ENCODE assay signal across 12 cellular contexts in the genomic region with DNA sequence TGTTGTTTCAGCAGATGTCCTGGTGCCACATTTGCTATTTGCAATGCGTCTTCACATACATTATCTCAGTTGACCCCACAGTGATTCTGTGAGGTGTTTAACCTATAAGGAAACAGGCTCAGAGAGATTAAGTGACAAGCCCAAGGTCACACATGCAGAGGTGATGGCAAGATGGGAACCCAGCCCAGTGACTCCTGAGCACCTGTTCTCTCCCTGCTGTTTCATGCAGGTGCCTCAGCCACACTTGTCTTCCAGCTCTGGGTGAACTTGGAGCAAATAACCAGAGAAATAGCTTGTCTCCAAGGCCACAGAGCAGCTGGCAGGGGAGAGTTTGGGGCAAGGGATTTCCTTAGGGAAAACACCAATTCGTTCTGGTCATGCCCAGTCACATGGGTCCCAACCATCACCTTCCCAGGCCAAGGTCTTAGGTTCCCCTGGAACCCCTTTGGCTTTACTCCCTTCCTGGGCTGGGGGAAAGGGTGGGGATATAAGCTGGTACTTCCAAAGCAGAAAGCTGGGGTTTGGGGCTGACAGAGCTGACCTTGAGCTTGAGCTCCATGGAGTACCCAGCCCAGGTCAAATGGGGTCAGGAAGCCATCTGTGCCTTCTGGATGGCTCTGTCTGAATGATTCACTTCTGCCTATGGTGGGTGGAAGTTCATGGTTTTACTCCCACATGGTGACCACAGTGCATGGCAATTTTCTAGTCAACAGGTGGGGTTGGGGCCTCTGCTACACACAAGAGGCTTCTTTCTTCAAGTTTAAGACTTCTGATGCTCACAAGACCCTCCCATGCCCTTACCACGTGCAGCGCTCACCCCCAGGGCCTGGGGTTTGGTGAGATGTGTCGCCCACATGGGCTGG. TPM values are rescaled to one million over a fixed set of nuclear protein-coding genes. Genes with fewer than 3 reads are reported as not detected.
A peak's percentile ranks its signal among the peaks of the same experiment; 100 is the strongest.
DNase-seq lines count a peak whose midpoint lies in the region; ATAC-seq and TF ChIP-seq lines count a peak whose summit lies in the region.
"Had no signal": no experiment of that assay in that cellular context is flagged by ENCODE, and none has a peak within 500 bp of the region (broad histone marks: within the 10 kb centered on the region; RNA-seq: fewer than 3 reads in every experiment).

No MANE protein-coding gene starts in this region.

- intact Hi-C loops in activated CD4-positive, alpha-beta T cell treated with anti-CD3 and anti-CD28 coated beads, Interleukin-2, amount 10 ng/mL, durations not matched to agents 24 days and 14 days (cut with micrococcal nuclease) = loop anchor here (1.0 to 2.0 kb wide), 3 partner anchors 15 to 122 kb away; no protein-coding TSS in a partner anchor

- H3K27ac Mint-ChIP-seq in activated CD4-positive, alpha-beta T cell treated with anti-CD3 and anti-CD28 coated beads, Interleukin-2, amount 10 ng/mL, durations not matched to agents 24 days and 14 days = peak overlapping the region; percentile 92

- ATAC-seq in HG02763 (IDR thresholded peaks at IDR 0.05; ENCODE audit: unreplicated experiment) (peak; percentile 55), GM21447 (IDR thresholded peaks at IDR 0.05; ENCODE audit: unreplicated experiment) (no peak)

- CTCF ChIA-PET in HEK293T (lab: Yijun Ruan, JAX) = no interaction called here

- H3K4me3 ChIP-seq in skeletal muscle satellite cell (ENCODE audit: low read length) = no peak overlapping the region
- H3K4me3 ChIP-seq: thoracic aorta had no signal

- POLR2A ChIA-PET in HEK293T (lab: Yijun Ruan, JAX) = no interaction called here

- H3K9me3 ChIP-seq in skeletal muscle satellite cell (replicated peaks; ENCODE audit: low read length) = no peaks in the 10 kb centered on the region
- H3K9me3 ChIP-seq: thoracic aorta had no signal

- H3K4me2 ChIP-seq in skeletal muscle satellite cell (ENCODE audit: low read length) = peak overlapping the region; percentile 23

- peak overlapping the region; percentile 53 for H3K4me3 Mint-ChIP-seq in activated CD4-positive, alpha-beta T cell treated with anti-CD3 and anti-CD28 coated beads, Interleukin-2, amount 10 ng/mL, durations not matched to agents 24 days and 14 days
- H3K4me3 Mint-ChIP-seq: neural crest cell had no signal

- no peaks in the 10 kb centered on the region for H3K36me3 ChIP-seq in skeletal muscle satellite cell (ENCODE audit: insufficient read depth, low read length)
- H3K36me3 ChIP-seq: thoracic aorta had no signal

- H3K27me3 ChIP-seq in skeletal muscle satellite cell (ENCODE audit: control insufficient read depth, insufficient read depth, low read length) = no peaks in the 10 kb centered on the region

- H3K9ac ChIP-seq in skeletal muscle satellite cell (ENCODE audit: low read depth, low read length) = no peak overlapping the region

- peaks cover 31% of the 10 kb centered on the region for H3K4me1 ChIP-seq in skeletal muscle satellite cell (ENCODE audit: control insufficient read depth, insufficient read depth, low read length)

- no peak for TF ChIP-seq CTCF in GM13977 (IDR thresholded peaks at IDR 0.05; ENCODE audit: extremely low read depth, insufficient read depth, missing control alignments)

- DNase-seq in GM13977 (ENCODE audit: low spot score) = peak; percentile 35
- peak; percentile 79 for DNase-seq in activated CD4-positive, alpha-beta T cell treated with anti-CD3 and anti-CD28 coated beads, Interleukin-2, amount 10 ng/mL, durations not matched to agents 24 days and 14 days
- no peak for DNase-seq in NCI-H2196 (lab: John Stamatoyannopoulos, UW; ENCODE audit: unreplicated experiment)
- no peak for DNase-seq in NCI-H345 (lab: John Stamatoyannopoulos, UW)
- no peak for DNase-seq in HEK293T (ENCODE audit: extremely low spot score)
- DNase-seq: NCI-H446 treated with DMSO at 0.1 percent for 48 hours had no signal

- in situ Hi-C loops in GM13977 (cut with MboI; ENCODE audit: low pct_unique_long_range_greater_than_20kb, low sequenced_read_pairs, unreplicated experiment) = no loop called here

- H3K9me3 Mint-ChIP-seq in activated CD4-positive, alpha-beta T cell treated with anti-CD3 and anti-CD28 coated beads, Interleukin-2, amount 10 ng/mL, durations not matched to agents 24 days and 14 days = no peaks in the 10 kb centered on the region
- H3K9me3 Mint-ChIP-seq: neural crest cell had no signal

- peaks cover 61% of the 10 kb centered on the region for H3K4me1 Mint-ChIP-seq in activated CD4-positive, alpha-beta T cell treated with anti-CD3 and anti-CD28 coated beads, Interleukin-2, amount 10 ng/mL, durations not matched to agents 24 days and 14 days

- peaks cover 11% of the 10 kb centered on the region for H3K36me3 Mint-ChIP-seq in activated CD4-positive, alpha-beta T cell treated with anti-CD3 and anti-CD28 coated beads, Interleukin-2, amount 10 ng/mL, durations not matched to agents 24 days and 14 days (ENCODE audit: low read depth)

- H3K27me3 Mint-ChIP-seq in activated CD4-positive, alpha-beta T cell treated with anti-CD3 and anti-CD28 coated beads, Interleukin-2, amount 10 ng/mL, durations not matched to agents 24 days and 14 days = no peaks in the 10 kb centered on the region

TF ChIP-seq in HEK293T, 16 proteins besides CTCF, POLR2A, EP300 and RAD21:
- TF ChIP-seq ARNT (IDR thresholded peaks at IDR 0.05) (no peak), BHLHE40 (IDR thresholded peaks at IDR 0.05; ENCODE audit: borderline replicate concordance) (no peak), ELF4 (IDR thresholded peaks at IDR 0.05) (no peak), L3MBTL2 (conservative IDR thresholded peaks at IDR 0.05) (no peak), FOXA1 (IDR thresholded peaks at IDR 0.05) (no peak), FOXM1 (IDR thresholded peaks at IDR 0.05; ENCODE audit: borderline replicate concordance) (no peak), TARDBP (IDR thresholded peaks at IDR 0.05) (no peak)

RNA-seq across cellular contexts. Expression of a gene that starts 22.4 kb away (rescaled TPM):
- 0.80 and 0.93 TPM in 2 replicates for total RNA-seq in activated CD4-positive, alpha-beta T cell treated with anti-CD3 and anti-CD28 coated beads, Interleukin-2, amount 10 ng/mL, durations not matched to agents 24 days and 14 days
- 0.51 TPM in 1 of 2 replicates, not detected in the other for total RNA-seq in skeletal muscle satellite cell (2012; rRNA removed)
- total RNA-seq: astrocyte, neural crest cell, thoracic aorta had no signal

Comparison
In these comparisons a context has a peak if more than half of its experiments do, and no peak if none do; other contexts are left out.
1. DNase-seq: peak in GM13977 (single experiment) and activated CD4-positive, alpha-beta T cell treated with anti-CD3 and anti-CD28 coated beads, Interleukin-2, amount 10 ng/mL, durations not matched to agents 24 days and 14 days (single experiment); none in NCI-H2196 (single experiment), NCI-H345 (single experiment) and HEK293T (single experiment).